ENCODE assay signal across 8 cellular contexts in genomic region chr6:154276810-154277577, GRCh38.
DNase-seq lines count a peak whose midpoint lies in the region; ATAC-seq, FAIRE-seq and TF ChIP-seq lines count a peak whose summit lies in the region.

No MANE protein-coding gene starts in this region.

- H3K27me3 ChIP-seq in hepatocyte (no peaks in the 10 kb centered on the region), stomach (no peaks in the 10 kb centered on the region)

- H2AFZ ChIP-seq in hepatocyte, result no peak overlapping the region

- H3K4me1 ChIP-seq in hepatocyte (ENCODE audit: insufficient read depth) (no peaks in the 10 kb centered on the region), stomach (peaks cover 0 to 13% (median 4%) of the 10 kb centered on the region in 4 donors)

- H3K4me3 Mint-ChIP-seq in activated T-helper 2 cell treated with anti-CD3 and anti-CD28 coated beads, Interferon-gamma antibody, Interleukin-2, Interleukin-4, amounts not matched to agents 10 μg/mL and 5 μg/mL and 100 μg/mL, durations not matched to agents 14 hours and 24 hours and 36 hours (ENCODE audit: low read depth), result peak overlapping the region; percentile 6

- DNase-seq in AG04449 (ENCODE audit: low read depth, low spot score) (no peak), GM12864 (ENCODE audit: low read depth) (peak; percentile 38), NCI-H2107 (lab: John Stamatoyannopoulos, UW) (peak; percentile 9), hepatocyte (ENCODE audit: low spot score) (peak; percentile 56), stomach (no peak), GM12892 (ENCODE audit: insufficient read length) (no peak)
- no peak for DNase-seq in activated T-helper 2 cell treated with anti-CD3 and anti-CD28 coated beads, Interferon-gamma antibody, Interleukin-2, Interleukin-4, amounts not matched to agents 10 μg/mL and 5 μg/mL and 100 μg/mL, durations not matched to agents 14 hours and 24 hours and 36 hours (ENCODE audit: low spot score)

- no peak overlapping the region for H3K27ac Mint-ChIP-seq in activated T-helper 2 cell treated with anti-CD3 and anti-CD28 coated beads, Interferon-gamma antibody, Interleukin-2, Interleukin-4, amounts not matched to agents 10 μg/mL and 5 μg/mL and 100 μg/mL, durations not matched to agents 14 hours and 24 hours and 36 hours

- peaks cover 13% of the 10 kb centered on the region for H3K27me3 Mint-ChIP-seq in activated T-helper 2 cell treated with anti-CD3 and anti-CD28 coated beads, Interferon-gamma antibody, Interleukin-2, Interleukin-4, amounts not matched to agents 10 μg/mL and 5 μg/mL and 100 μg/mL, durations not matched to agents 14 hours and 24 hours and 36 hours (ENCODE audit: low read depth)

- no peaks in the 10 kb centered on the region for H4K20me1 ChIP-seq in hepatocyte (ENCODE audit: insufficient read depth, poor library complexity, severe bottlenecking)

- H3K79me2 ChIP-seq in hepatocyte, result no peaks in the 10 kb centered on the region

- FAIRE-seq in GM12892 (lab: Jason Lieb, UNC), result no peak

- CTCF ChIA-PET in AG04449 (lab: Yijun Ruan, JAX), result interaction anchor here (0.8 to 2.8 kb wide), 15 partner anchors 9 to 202 kb away, joined by 3 to 14 read pairs (median 4); no protein-coding TSS in a partner anchor

- H3K4me3 ChIP-seq in AG04449 (ENCODE audit: low read depth, low read length) (no peak overlapping the region), GM12864 (ENCODE audit: low read depth, low read length) (no peak overlapping the region), hepatocyte (no peak overlapping the region), stomach (peak overlapping the region in 2 of 4 donors; percentile 7 to 10)

- H3K27ac ChIP-seq in hepatocyte (no peak overlapping the region), stomach (no peak overlapping the region)

- TF ChIP-seq POLR2A in stomach (IDR thresholded peaks at IDR 0.05) (no peak), GM12892 (IDR thresholded peaks at IDR 0.05; ENCODE audit: low read depth, low read length) (no peak)

- no peaks in the 10 kb centered on the region for H3K36me3 Mint-ChIP-seq in activated T-helper 2 cell treated with anti-CD3 and anti-CD28 coated beads, Interferon-gamma antibody, Interleukin-2, Interleukin-4, amounts not matched to agents 10 μg/mL and 5 μg/mL and 100 μg/mL, durations not matched to agents 14 hours and 24 hours and 36 hours (ENCODE audit: low read depth)

- TF ChIP-seq EP300 in stomach (IDR thresholded peaks at IDR 0.05), result no peak

- H3K9me3 ChIP-seq in hepatocyte (ENCODE audit: low read depth) (no peaks in the 10 kb centered on the region), stomach (no peaks in the 10 kb centered on the region)

- 56% methylated on average over 11 of the region's 11 CpGs for WGBS in hepatocyte (ENCODE audit: low lambda C conversion rate, missing lambda C conversion rate)
- 29 to 43% (median 32%) methylated on average over 11 of the region's 11 CpGs for WGBS in stomach, 5 donors

- ATAC-seq in HG02870 (IDR thresholded peaks at IDR 0.05; ENCODE audit: unreplicated experiment), result peak; percentile 80

- intact Hi-C loops in activated T-helper 2 cell treated with anti-CD3 and anti-CD28 coated beads, Interferon-gamma antibody, Interleukin-2, Interleukin-4, amounts not matched to agents 10 μg/mL and 5 μg/mL and 100 μg/mL, durations not matched to agents 14 hours and 24 hours and 36 hours (cut with micrococcal nuclease), result loop anchor here (1.0 kb wide), 2 partner anchors 30 to 123 kb away; no protein-coding TSS in a partner anchor
- intact Hi-C loops in stomach (cut with DNase I; ENCODE audit: low total_unique reads), result no loop called here

- TF ChIP-seq CTCF in AG04449 (IDR thresholded peaks at IDR 0.05; ENCODE audit: insufficient read depth, low read length, missing control alignments) (peak; percentile 21), GM12864 (IDR thresholded peaks at IDR 0.05; ENCODE audit: low read depth, low read length, missing control alignments) (peak; percentile 43), hepatocyte (IDR thresholded peaks at IDR 0.05; ENCODE audit: poor library complexity) (peak; percentile 65), stomach (IDR thresholded peaks at IDR 0.05) (peak in 5 of 7 experiments; percentile 28 to 68 (median 61))

- no peak overlapping the region for H3K4me2 ChIP-seq in hepatocyte

- H3K36me3 ChIP-seq in hepatocyte (replicated peaks; ENCODE audit: insufficient read depth, low read depth) (no peaks in the 10 kb centered on the region), stomach (no peaks in the 10 kb centered on the region)

- no peaks in the 10 kb centered on the region for H3K9me2 ChIP-seq in hepatocyte (replicated peaks; ENCODE audit: insufficient read depth)

- POLR2A ChIA-PET in AG04449 (lab: Yijun Ruan, JAX), result no interaction called here

- peaks cover 16% of the 10 kb centered on the region for H3K4me1 Mint-ChIP-seq in activated T-helper 2 cell treated with anti-CD3 and anti-CD28 coated beads, Interferon-gamma antibody, Interleukin-2, Interleukin-4, amounts not matched to agents 10 μg/mL and 5 μg/mL and 100 μg/mL, durations not matched to agents 14 hours and 24 hours and 36 hours (ENCODE audit: low read depth)

- H3K9me3 Mint-ChIP-seq in activated T-helper 2 cell treated with anti-CD3 and anti-CD28 coated beads, Interferon-gamma antibody, Interleukin-2, Interleukin-4, amounts not matched to agents 10 μg/mL and 5 μg/mL and 100 μg/mL, durations not matched to agents 14 hours and 24 hours and 36 hours, result no peaks in the 10 kb centered on the region

Comparison
In these comparisons a context has a peak if more than half of its experiments do, and no peak if none do; other contexts are left out.
1. DNase-seq: peak in GM12864 (single experiment), NCI-H2107 (single experiment) and hepatocyte (single experiment); none in AG04449 (single experiment), activated T-helper 2 cell treated with anti-CD3 and anti-CD28 coated beads, Interferon-gamma antibody, Interleukin-2, Interleukin-4, amounts not matched to agents 10 μg/mL and 5 μg/mL and 100 μg/mL, durations not matched to agents 14 hours and 24 hours and 36 hours (single experiment), stomach (single experiment) and GM12892 (single experiment).
2. Peak in every context shown above with its lines, with median percentiles within 50 percentile points of each other: CTCF ChIP-seq.